In the genomic region with DNA sequence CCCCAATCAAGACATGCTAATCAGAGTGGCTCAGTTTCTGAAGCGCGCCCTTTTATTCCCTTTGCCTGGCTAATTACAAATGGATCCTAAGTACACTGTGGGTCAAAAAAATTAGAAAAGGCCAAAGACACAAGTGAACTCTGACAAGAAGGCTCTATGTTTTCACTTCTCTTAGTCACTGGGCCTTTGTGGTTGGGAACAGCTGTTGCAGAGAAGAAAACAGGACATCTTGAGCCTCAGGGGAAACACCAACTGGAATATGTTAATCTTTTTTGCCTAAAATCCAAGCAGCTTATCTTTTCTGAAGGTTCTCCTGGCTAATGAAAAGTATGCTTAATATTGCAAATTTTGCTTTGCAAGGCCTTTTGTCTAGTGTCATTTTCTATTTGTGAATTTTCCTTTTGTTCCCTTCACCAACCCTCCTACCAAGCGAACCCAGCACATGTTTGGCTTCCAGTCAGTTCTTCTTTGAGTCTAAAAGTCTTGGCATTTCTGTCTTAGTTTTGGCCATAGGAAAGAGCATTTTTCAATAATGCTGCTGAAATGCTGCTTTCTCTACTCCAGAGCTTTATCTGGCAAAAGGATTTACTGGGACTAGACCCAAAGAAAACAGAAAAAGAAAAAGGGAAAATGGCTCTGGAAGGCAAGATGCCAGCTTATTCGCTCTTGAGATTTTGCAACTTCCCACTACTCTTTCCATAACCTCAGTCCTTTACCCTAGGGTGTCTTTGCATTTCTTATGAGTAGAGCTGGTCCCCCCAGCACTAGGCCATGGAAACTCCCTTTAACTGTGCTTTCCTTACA, we compare ENCODE assay signal across 12 cellular contexts.
DNase-seq lines count a peak whose midpoint lies in the region; ATAC-seq and TF ChIP-seq lines count a peak whose summit lies in the region.
"Had no signal": no experiment of that assay in that cellular context is flagged by ENCODE, and none has a peak within 500 bp of the region (broad histone marks: within the 10 kb centered on the region; RNA-seq: fewer than 3 reads in every experiment).

No MANE protein-coding gene starts in this region.

- intact Hi-C loops in right lobe of liver (cut with DNase I), result no loop called here

- no peaks in the 10 kb centered on the region for H3K27me3 ChIP-seq in foreskin keratinocyte
- H3K27me3 ChIP-seq in right lobe of liver, result no peaks in the 10 kb centered on the region

- ATAC-seq in foreskin keratinocyte (peak; percentile 24), right lobe of liver (no peak)
- ATAC-seq in natural killer cell treated with Interleukin-12 subunit alpha and Interleukin-12 subunit beta and Interleukin-15 and Interleukin-18, amount 100 ng/mL, for 72 hours, result no peak
- ATAC-seq: activated naive CD4-positive, alpha-beta T cell treated with anti-CD3 and anti-CD28 coated beads, Interleukin-2, amount 50 U/mL, for 72 hours; T-cell had no signal

- H3K36me3 Mint-ChIP-seq in osteocyte (ENCODE audit: unreplicated experiment), result peaks cover 13% of the 10 kb centered on the region
- H3K36me3 Mint-ChIP-seq in natural killer cell treated with Interleukin-12 subunit alpha and Interleukin-12 subunit beta and Interleukin-15 and Interleukin-18, amount 100 ng/mL, for 72 hours, result peaks cover 17% of the 10 kb centered on the region
- H3K36me3 Mint-ChIP-seq: T-cell had no signal

- H3K36me3 ChIP-seq in right lobe of liver, result no peaks in the 10 kb centered on the region

- 52% methylated on average over 4 of the region's 4 CpGs for WGBS in right lobe of liver (ENCODE audit: insufficient coverage, low coverage, low lambda C conversion rate, missing lambda C conversion rate)

- DNase-seq in AG10803 (ENCODE audit: low read depth) (peak; percentile 38), amniotic stem cell (lab: John Stamatoyannopoulos, UW) (peak; percentile 21), foreskin keratinocyte (peak in 1 of 2 donors; percentile 35), osteocyte (ENCODE audit: extremely low spot score, unreplicated experiment) (no peak), right lobe of liver (no peak), 8988T (no peak), NCI-H69 (lab: John Stamatoyannopoulos, UW) (no peak)
- DNase-seq in natural killer cell treated with Interleukin-12 subunit alpha and Interleukin-12 subunit beta and Interleukin-15 and Interleukin-18, amount 100 ng/mL, for 72 hours (ENCODE audit: low spot score), result no peak
- DNase-seq: activated CD4-positive, alpha-beta T cell treated with anti-CD3 and anti-CD28 coated beads, Interleukin-2, amount 50 U/mL, for 4 hours; islet precursor cell; T-cell had no signal

- TF ChIP-seq CTCF in AG10803 (conservative IDR thresholded peaks at IDR 0.05; ENCODE audit: low read length), result no peak
- TF ChIP-seq CTCF in foreskin keratinocyte (conservative IDR thresholded peaks at IDR 0.05), result no peak
- no peak for TF ChIP-seq CTCF in osteocyte (IDR thresholded peaks at IDR 0.05)
- TF ChIP-seq CTCF in right lobe of liver (IDR thresholded peaks at IDR 0.05), result no peak

- H3K4me3 Mint-ChIP-seq in osteocyte (ENCODE audit: unreplicated experiment), result no peak overlapping the region
- H3K4me3 Mint-ChIP-seq in natural killer cell treated with Interleukin-12 subunit alpha and Interleukin-12 subunit beta and Interleukin-15 and Interleukin-18, amount 100 ng/mL, for 72 hours, result no peak overlapping the region
- H3K4me3 Mint-ChIP-seq: T-cell had no signal

- H3K9me3 Mint-ChIP-seq in osteocyte (ENCODE audit: unreplicated experiment), result peaks cover 15% of the 10 kb centered on the region
- H3K9me3 Mint-ChIP-seq in natural killer cell treated with Interleukin-12 subunit alpha and Interleukin-12 subunit beta and Interleukin-15 and Interleukin-18, amount 100 ng/mL, for 72 hours, result peaks cover 21% of the 10 kb centered on the region

- H3K4me3 ChIP-seq in AG10803 (ENCODE audit: low read length) (no peak overlapping the region), right lobe of liver (no peak overlapping the region)

- H3K4me1 ChIP-seq in foreskin keratinocyte (no peaks in the 10 kb centered on the region), right lobe of liver (no peaks in the 10 kb centered on the region)

- no peaks in the 10 kb centered on the region for H3K9me3 ChIP-seq in right lobe of liver

- peak overlapping the region; percentile 88 for H3K27ac Mint-ChIP-seq in osteocyte (ENCODE audit: unreplicated experiment)
- H3K27ac Mint-ChIP-seq in natural killer cell treated with Interleukin-12 subunit alpha and Interleukin-12 subunit beta and Interleukin-15 and Interleukin-18, amount 100 ng/mL, for 72 hours, result no peak overlapping the region
- H3K27ac Mint-ChIP-seq: activated naive CD4-positive, alpha-beta T cell treated with anti-CD3 and anti-CD28 coated beads, Interleukin-2, amount 50 U/mL, for 72 hours; T-cell had no signal

- TF ChIP-seq POLR2A in right lobe of liver (IDR thresholded peaks at IDR 0.05), result no peak

- H3K27me3 Mint-ChIP-seq in osteocyte (ENCODE audit: unreplicated experiment), result no peaks in the 10 kb centered on the region
- H3K27me3 Mint-ChIP-seq in natural killer cell treated with Interleukin-12 subunit alpha and Interleukin-12 subunit beta and Interleukin-15 and Interleukin-18, amount 100 ng/mL, for 72 hours, result no peaks in the 10 kb centered on the region
- H3K27me3 Mint-ChIP-seq: T-cell had no signal

- H3K27ac ChIP-seq in foreskin keratinocyte (no peak overlapping the region), right lobe of liver (no peak overlapping the region)

- peaks cover 33% of the 10 kb centered on the region for H3K4me1 Mint-ChIP-seq in osteocyte (ENCODE audit: unreplicated experiment)
- no peaks in the 10 kb centered on the region for H3K4me1 Mint-ChIP-seq in natural killer cell treated with Interleukin-12 subunit alpha and Interleukin-12 subunit beta and Interleukin-15 and Interleukin-18, amount 100 ng/mL, for 72 hours (ENCODE audit: low read depth in 2 of 2)
- H3K4me1 Mint-ChIP-seq: T-cell had no signal

Comparison
In these comparisons a context has a peak if more than half of its experiments do, and no peak if none do; other contexts are left out.
1. DNase-seq: peak in AG10803 (single experiment) and amniotic stem cell (single experiment); none in osteocyte (single experiment), right lobe of liver (0 of 3), 8988T (single experiment), natural killer cell treated with Interleukin-12 subunit alpha and Interleukin-12 subunit beta and Interleukin-15 and Interleukin-18, amount 100 ng/mL, for 72 hours (single experiment) and NCI-H69 (single experiment).